In genomic region chr6:157706883-157707282, GRCh38 we compare ENCODE assay signal across 23 cellular contexts.
"Had no signal": no experiment of that assay in that cellular context is flagged by ENCODE, and none has a peak within 500 bp of the region (broad histone marks: within the 10 kb centered on the region; RNA-seq: fewer than 3 reads in every experiment).

No MANE protein-coding gene starts in this region.

- H3K9me3 ChIP-seq: body of pancreas, transverse colon had no signal

- H3K36me3 ChIP-seq: transverse colon had no signal

- ATAC-seq: activated CD8-positive, alpha-beta T cell treated with anti-CD3 and anti-CD28 coated beads for 36 hours; body of pancreas; effector memory CD8-positive, alpha-beta T cell; esophagus mucosa; naive thymus-derived CD4-positive, alpha-beta T cell; sciatic nerve; stimulated activated memory B cell treated with anti-CD40 and anti-IgM and Interleukin-4, amounts not matched to agents 10 μg/mL and 1 μg/mL and 100 μg/mL, for 72 hours; T-helper 17 cell had no signal

- H3K27me3 ChIP-seq: body of pancreas, dorsolateral prefrontal cortex, transverse colon had no signal

- H3K27ac ChIP-seq: body of pancreas, dorsolateral prefrontal cortex, transverse colon had no signal

- DNase-seq: activated CD4-positive, alpha-beta T cell treated with anti-CD3 and anti-CD28 coated beads, Interleukin-2, amount 10 ng/mL, durations not matched to agents 7 days and 5 days; activated CD4-positive, CD25-positive, alpha-beta regulatory T cell treated with anti-CD3 and anti-CD28 coated beads, Interleukin-2, amount 50 U/mL, for 72 hours; activated CD8-positive, alpha-beta T cell treated with anti-CD3 and anti-CD28 coated beads for 36 hours; activated gamma-delta T cell treated with Interleukin-2 at 50 U/mL for 16 hours; anterior cingulate cortex; body of pancreas; caudate nucleus; dorsolateral prefrontal cortex; effector memory CD8-positive, alpha-beta T cell; naive thymus-derived CD4-positive, alpha-beta T cell; occipital lobe; small intestine; stimulated activated CD4-positive, alpha-beta T cell treated with anti-CD3 and anti-CD28 coated beads, Interleukin-2, amount 100 ng/mL, for 24 hours; T-helper 17 cell; transverse colon had no signal

- FAIRE-seq: colon, endothelial cell of umbilical vein, keratinocyte, small intestine, urothelium cell line had no signal

- H3K4me1 ChIP-seq: body of pancreas, transverse colon had no signal

- H3K4me3 ChIP-seq: body of pancreas, dorsolateral prefrontal cortex, lung, transverse colon had no signal
